In genomic region chr20:37325206-37325605, GRCh38 we compare ENCODE assay signal across 1 cellular context.
TF ChIP-seq lines count a peak whose summit lies in the region.

No MANE protein-coding gene starts in this region.

TF ChIP-seq in IMR-90, 13 proteins besides CTCF, POLR2A, EP300 and RAD21:
- TF ChIP-seq, protein P1, sequence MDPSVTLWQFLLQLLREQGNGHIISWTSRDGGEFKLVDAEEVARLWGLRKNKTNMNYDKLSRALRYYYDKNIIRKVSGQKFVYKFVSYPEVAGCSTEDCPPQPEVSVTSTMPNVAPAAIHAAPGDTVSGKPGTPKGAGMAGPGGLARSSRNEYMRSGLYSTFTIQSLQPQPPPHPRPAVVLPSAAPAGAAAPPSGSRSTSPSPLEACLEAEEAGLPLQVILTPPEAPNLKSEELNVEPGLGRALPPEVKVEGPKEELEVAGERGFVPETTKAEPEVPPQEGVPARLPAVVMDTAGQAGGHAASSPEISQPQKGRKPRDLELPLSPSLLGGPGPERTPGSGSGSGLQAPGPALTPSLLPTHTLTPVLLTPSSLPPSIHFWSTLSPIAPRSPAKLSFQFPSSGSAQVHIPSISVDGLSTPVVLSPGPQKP (IDR thresholded peaks at IDR 0.05; ENCODE audit: borderline replicate concordance, low read depth, low read length) = no peak
- TF ChIP-seq MAZ (IDR thresholded peaks at IDR 0.05; ENCODE audit: borderline replicate concordance, low read depth, low read length) (no peak), USF2 (IDR thresholded peaks at IDR 0.05; ENCODE audit: low read depth, low read length) (no peak), MXI1 (IDR thresholded peaks at IDR 0.05; ENCODE audit: borderline replicate concordance, low read depth, low read length) (no peak), RFX5 (IDR thresholded peaks at IDR 0.05; ENCODE audit: low read depth, low read length) (no peak), RCOR1 (IDR thresholded peaks at IDR 0.05; ENCODE audit: insufficient replicate concordance, low read length) (no peak), BHLHE40 (IDR thresholded peaks at IDR 0.05; ENCODE audit: low read depth, low read length) (no peak), MAFK (IDR thresholded peaks at IDR 0.05; ENCODE audit: low read depth, low read length) (no peak), SMC3 (IDR thresholded peaks at IDR 0.05; ENCODE audit: low read depth, low read length) (no peak), NFE2L2 (IDR thresholded peaks at IDR 0.05; ENCODE audit: low read depth, low read length) (no peak), CEBPB (IDR thresholded peaks at IDR 0.05; ENCODE audit: low read depth, low read length) (no peak), CHD1 (IDR thresholded peaks at IDR 0.05; ENCODE audit: low read depth, low read length) (no peak), FOS (IDR thresholded peaks at IDR 0.05; ENCODE audit: low read depth, low read length) (no peak)
